8 cellular contexts compared by ENCODE assay signal in the genomic region with DNA sequence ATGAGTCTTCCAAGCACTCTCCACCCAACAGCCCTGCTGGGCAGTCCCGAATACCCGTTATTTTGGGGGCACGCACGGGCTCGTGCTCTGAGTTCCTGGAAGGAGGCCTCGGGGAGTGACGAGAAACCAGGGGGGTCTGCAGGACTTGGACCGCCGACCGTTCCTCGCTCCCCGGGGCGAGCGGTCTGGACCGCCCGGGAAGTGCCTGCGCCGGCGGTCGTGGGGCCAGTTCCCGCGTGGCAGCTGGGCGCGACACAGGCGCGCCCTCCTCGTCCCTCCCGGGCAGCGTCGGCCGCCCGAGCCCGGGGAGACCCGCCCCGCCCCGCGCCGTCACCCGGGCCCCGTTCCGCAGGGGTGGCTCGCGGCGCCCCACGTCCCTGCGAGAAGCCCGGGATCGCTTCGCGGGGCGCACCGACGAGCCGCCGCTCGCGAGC. TPM values are rescaled to one million over a fixed set of nuclear protein-coding genes. Genes with fewer than 3 reads are reported as not detected.
A peak's percentile ranks its signal among the peaks of the same experiment; 100 is the strongest.
DNase-seq lines count a peak whose midpoint lies in the region; ATAC-seq, FAIRE-seq and TF ChIP-seq lines count a peak whose summit lies in the region.

No MANE protein-coding gene starts in this region.

- TF ChIP-seq CTCF in endothelial cell of umbilical vein (IDR thresholded peaks at IDR 0.05; ENCODE audit: extremely low read depth in 1 of 2, insufficient read depth in 1 of 2, low read depth in 1 of 2, low read length in 2 of 2) = no peak
- TF ChIP-seq CTCF in vagina (IDR thresholded peaks at IDR 0.05) = no peak

- intact Hi-C loops in endothelial cell of umbilical vein (cut with micrococcal nuclease) = loop anchor here (1.0 to 5.0 kb wide), 8 partner anchors 22 to 304 kb away; partner anchors contain the start of genes ACTL6A, MFN1, MRPL47 and NDUFB5
- intact Hi-C loops in vagina (cut with DNase I) = no loop called here

- DNase-seq in AG08395 (ENCODE audit: low spot score) (peak; percentile 61), SK-N-MC (ENCODE audit: low read depth, low spot score) (no peak), endothelial cell of umbilical vein (ENCODE audit: low read depth, low spot score) (peak; percentile 51), mucosa of gallbladder (ENCODE audit: low spot score) (peak; percentile 13), vagina (ENCODE audit: extremely low spot score in 2 of 2) (no peak), SKM-1 (lab: John Stamatoyannopoulos, UW; ENCODE audit: unreplicated experiment) (no peak)

- BruUV-seq in endothelial cell of umbilical vein (replicated peaks; lab: Mats Ljungman, UMichigan) = no TSS peak

- POLR2A ChIA-PET in endothelial cell of umbilical vein (lab: Charles Lee) = interaction anchor here (0.5 to 0.7 kb wide), 2 partner anchors 112 to 425 kb away, joined by 3 to 4 read pairs; partner anchors contain the start of gene ACTL6A

- H3K27ac ChIP-seq in SK-N-MC (peak overlapping the region; percentile 97), endothelial cell of umbilical vein (ENCODE audit: insufficient read depth, low read depth, low read length) (peak overlapping the region; percentile 95), vagina (peak overlapping the region; percentile 93)

- H3K9ac ChIP-seq in SK-N-MC (ENCODE audit: insufficient read length) = peak overlapping the region; percentile 90
- H3K9ac ChIP-seq in endothelial cell of umbilical vein (replicated peaks; ENCODE audit: extremely low read depth, insufficient read depth, low read length) = peak overlapping the region; percentile 93

- H3K79me2 ChIP-seq in endothelial cell of umbilical vein (ENCODE audit: control insufficient read depth, insufficient read depth, low read length) = peaks cover 50% of the 10 kb centered on the region

- CTCF ChIA-PET in endothelial cell of umbilical vein (lab: Charles Lee) = interaction anchor here (1.0 to 2.5 kb wide), 6 partner anchors 11 to 111 kb away, joined by 3 to 8 read pairs (median 6); partner anchors contain the start of gene ACTL6A

- H3K4me2 ChIP-seq in endothelial cell of umbilical vein (ENCODE audit: insufficient read depth, low read length) = peak overlapping the region; percentile 98

- H2AFZ ChIP-seq in endothelial cell of umbilical vein (ENCODE audit: low read depth, low read length) = peak overlapping the region; percentile 10

- no peaks in the 10 kb centered on the region for H3K9me3 ChIP-seq in SK-N-MC (ENCODE audit: low read depth, low read length)
- no peaks in the 10 kb centered on the region for H3K9me3 ChIP-seq in endothelial cell of umbilical vein (replicated peaks; ENCODE audit: control insufficient read depth, insufficient read depth, low read length)
- no peaks in the 10 kb centered on the region for H3K9me3 ChIP-seq in vagina

- no peak for FAIRE-seq in endothelial cell of umbilical vein (lab: Jason Lieb, UNC)

- H3K4me1 ChIP-seq in endothelial cell of umbilical vein (ENCODE audit: control insufficient read depth, extremely low read depth, insufficient read depth, low read length) = peaks cover 29% of the 10 kb centered on the region
- H3K4me1 ChIP-seq in vagina = peaks cover 46% of the 10 kb centered on the region

- dilution Hi-C loops in endothelial cell of umbilical vein (cut with MboI; ENCODE audit: extremely low pct_ligation_motif_present, low sequenced_read_pairs) = no loop called here

- no peak for TF ChIP-seq POLR2A in endothelial cell of umbilical vein (IDR thresholded peaks at IDR 0.05; ENCODE audit: low read depth, low read length)
- TF ChIP-seq POLR2A in vagina (IDR thresholded peaks at IDR 0.05) = no peak

- H3K27me3 ChIP-seq in endothelial cell of umbilical vein (ENCODE audit: control insufficient read depth in 2 of 2, insufficient read depth in 2 of 2, low read length in 2 of 2) (no peaks in the 10 kb centered on the region), vagina (no peaks in the 10 kb centered on the region)

- H3K36me3 ChIP-seq in SK-N-MC (ENCODE audit: insufficient read depth, low read length) (peaks cover 15% of the 10 kb centered on the region; the same call in 1 of the 2 replicates), endothelial cell of umbilical vein (ENCODE audit: control insufficient read depth in 2 of 2, extremely low read depth in 1 of 2, insufficient read depth in 2 of 2, low read length in 2 of 2) (peaks cover 0 to 2% of the 10 kb centered on the region in 2 experiments), vagina (no peaks in the 10 kb centered on the region)

- H3K9me1 ChIP-seq in endothelial cell of umbilical vein (replicated peaks; ENCODE audit: control insufficient read depth, extremely low read depth, insufficient read depth, low read length) = no peaks in the 10 kb centered on the region

- peak overlapping the region; percentile 89 for H3K4me3 ChIP-seq in SK-N-MC
- peak overlapping the region; percentile 43 to 93 (median 92) for H3K4me3 ChIP-seq in endothelial cell of umbilical vein (replicated peaks in 1 of 3; ENCODE audit: insufficient read depth in 1 of 3, low read depth in 1 of 3, low read length in 3 of 3)
- H3K4me3 ChIP-seq in vagina = peak overlapping the region; percentile 65 to 87

- no peaks in the 10 kb centered on the region for H4K20me1 ChIP-seq in endothelial cell of umbilical vein (replicated peaks; ENCODE audit: control insufficient read depth, extremely low read depth, insufficient read depth, low read length)

- ATAC-seq in GM18867 (IDR thresholded peaks at IDR 0.05; ENCODE audit: unreplicated experiment) (peak; percentile 25), HG03097 (IDR thresholded peaks at IDR 0.05; ENCODE audit: low FRiP score, unreplicated experiment) (peak; percentile 44)

TF ChIP-seq in endothelial cell of umbilical vein, 7 proteins besides CTCF, POLR2A, EP300 and RAD21:
- TF ChIP-seq FOS (IDR thresholded peaks at IDR 0.05; ENCODE audit: borderline replicate concordance, insufficient read depth, low read length) = no peak
- TF ChIP-seq JUN (IDR thresholded peaks at IDR 0.05; ENCODE audit: borderline replicate concordance, insufficient read depth, insufficient read length, low read depth) = no peak
- no peak for TF ChIP-seq EZH2 (IDR thresholded peaks at IDR 0.05; ENCODE audit: borderline replicate concordance, low read depth, low read length, severe bottlenecking)
- no peak for TF ChIP-seq GATA2 (IDR thresholded peaks at IDR 0.05; ENCODE audit: insufficient read depth, insufficient read length, low read depth, low read length)
- no peak for TF ChIP-seq MYC (IDR thresholded peaks at IDR 0.05; ENCODE audit: low read depth, low read length)
- no peak for TF ChIP-seq MAX (IDR thresholded peaks at IDR 0.05; ENCODE audit: insufficient read depth, insufficient read length)
- TF ChIP-seq POLR2AphosphoS5 (IDR thresholded peaks at IDR 0.05; ENCODE audit: insufficient read depth, low read depth, low read length) = no peak

RNA-seq across cellular contexts. Expression of gene GNB4, which starts 0.4 kb away (rescaled TPM):
- 61.9 and 62.6 TPM in 2 replicates for total RNA-seq in endothelial cell of umbilical vein
- 22.2 and 30.3 TPM in 2 replicates for polyA plus RNA-seq in endothelial cell of umbilical vein
- 23.5 and 24.5 TPM in 2 replicates for polyA plus RNA-seq in endothelial cell of umbilical vein (2011; cell fraction: cytosol; rRNA removed)
- 26.2 and 28.2 TPM in 2 replicates for polyA plus RNA-seq in endothelial cell of umbilical vein (2011; cell fraction: nucleus; rRNA removed)
- 28.2 and 41.8 TPM in 2 replicates for polyA plus RNA-seq in endothelial cell of umbilical vein (2012)
- 134 TPM in 2 replicates for polyA minus RNA-seq in endothelial cell of umbilical vein
- 28.9 TPM for polyA minus RNA-seq in endothelial cell of umbilical vein (2011; cell fraction: cytosol; rRNA and poly(A)+ RNA removed)
- 36.2 and 51.3 TPM in 2 replicates for polyA minus RNA-seq in endothelial cell of umbilical vein (2011; cell fraction: nucleus; rRNA and poly(A)+ RNA removed)
- 14.5 TPM for total RNA-seq in mucosa of gallbladder
- total RNA-seq in vagina = 23.3 TPM

Comparison
In these comparisons a context has a peak if more than half of its experiments do, and no peak if none do; other contexts are left out.
1. DNase-seq: peak in AG08395 (single experiment), endothelial cell of umbilical vein (single experiment) and mucosa of gallbladder (single experiment); none in SK-N-MC (single experiment), vagina (0 of 2) and SKM-1 (single experiment).
2. Peak in every context shown above with its lines, with median percentiles within 50 percentile points of each other: H3K27ac ChIP-seq and H3K4me3 ChIP-seq.